Comparison of ENCODE assay signal across 38 cellular contexts in genomic region chr11:74409633-74410032, GRCh38. TPM values are rescaled to one million over a fixed set of nuclear protein-coding genes. Genes with fewer than 3 reads are reported as not detected.
"Had no signal": no experiment of that assay in that cellular context is flagged by ENCODE, and none has a peak within 500 bp of the region (broad histone marks: within the 10 kb centered on the region; RNA-seq: fewer than 3 reads in every experiment).

No MANE protein-coding gene starts in this region.

- H3K27ac ChIP-seq: adrenal gland, ascending aorta, body of pancreas, brain microvascular endothelial cell, breast epithelium, cardiac muscle cell had no signal

- H3K4me1 ChIP-seq: adrenal gland, ascending aorta, breast epithelium had no signal

- H3K36me3 ChIP-seq: adrenal gland, ascending aorta, brain microvascular endothelial cell, breast epithelium, cardiac muscle cell had no signal

- H3K27ac Mint-ChIP-seq: activated naive CD4-positive, alpha-beta T cell treated with anti-CD3 and anti-CD28 coated beads for 36 hours; activated naive CD4-positive, alpha-beta T cell treated with anti-CD3 and anti-CD28 coated beads, Interleukin-2, amount 10 ng/mL, durations not matched to agents 7 days and 5 days; activated naive CD4-positive, alpha-beta T cell treated with anti-CD3 and anti-CD28 coated beads, Interleukin-2, amount 50 U/mL, for 72 hours; activated naive CD8-positive, alpha-beta T cell; activated naive CD8-positive, alpha-beta T cell treated with anti-CD3 and anti-CD28 coated beads for 36 hours; activated naive CD8-positive, alpha-beta T cell treated with anti-CD3 and anti-CD28 coated beads, Interleukin-2, amount 10 ng/mL, durations not matched to agents 7 days and 5 days; activated naive CD8-positive, alpha-beta T cell treated with anti-CD3 and anti-CD28 coated beads, Interleukin-2, amount 50 U/mL, for 24 hours; activated T-cell treated with anti-CD3 and anti-CD28 coated beads, Interleukin-2, amount 50 U/mL, for 24 hours; activated T-cell treated with anti-CD3 and anti-CD28 coated beads, Interleukin-2, amount 50 U/mL, for 72 hours; activated T-helper 1 cell treated with anti-CD3 and anti-CD28 coated beads, Interleukin-12 subunit alpha, Interleukin-12 subunit beta, Interleukin-2, Interleukin-4 antibody, amounts not matched to agents 30 ng/mL and 10 ng/mL and 1 ng/mL, durations not matched to agents 14 hours and 24 hours and 36 hours; activated T-helper 17 cell treated with anti-CD3 and anti-CD28 coated beads, Interleukin-2, amount 50 U/mL, for 72 hours; activated T-helper 2 cell treated with anti-CD3 and anti-CD28 coated beads, Interferon-gamma antibody, Interleukin-2, Interleukin-4, amounts not matched to agents 10 μg/mL and 5 μg/mL and 100 μg/mL, durations not matched to agents 14 hours and 24 hours and 36 hours; brain had no signal

- H3K9me3 Mint-ChIP-seq: activated naive CD4-positive, alpha-beta T cell treated with anti-CD3 and anti-CD28 coated beads for 36 hours; activated naive CD4-positive, alpha-beta T cell treated with anti-CD3 and anti-CD28 coated beads, Interleukin-2, amount 10 ng/mL, durations not matched to agents 7 days and 5 days; activated naive CD4-positive, alpha-beta T cell treated with anti-CD3 and anti-CD28 coated beads, Interleukin-2, amount 50 U/mL, for 72 hours; activated naive CD8-positive, alpha-beta T cell treated with anti-CD3 and anti-CD28 coated beads for 36 hours; activated naive CD8-positive, alpha-beta T cell treated with anti-CD3 and anti-CD28 coated beads, Interleukin-2, amount 10 ng/mL, durations not matched to agents 7 days and 5 days; activated naive CD8-positive, alpha-beta T cell treated with anti-CD3 and anti-CD28 coated beads, Interleukin-2, amount 50 U/mL, for 24 hours; activated T-cell treated with anti-CD3 and anti-CD28 coated beads, Interleukin-2, amount 50 U/mL, for 24 hours; activated T-cell treated with anti-CD3 and anti-CD28 coated beads, Interleukin-2, amount 50 U/mL, for 4 hours; activated T-cell treated with anti-CD3 and anti-CD28 coated beads, Interleukin-2, amount 50 U/mL, for 72 hours; activated T-helper 1 cell treated with anti-CD3 and anti-CD28 coated beads, Interleukin-12 subunit alpha, Interleukin-12 subunit beta, Interleukin-2, Interleukin-4 antibody, amounts not matched to agents 30 ng/mL and 10 ng/mL and 1 ng/mL, durations not matched to agents 14 hours and 24 hours and 36 hours; activated T-helper 17 cell treated with anti-CD3 and anti-CD28 coated beads, Interleukin-2, amount 50 U/mL, for 72 hours; activated T-helper 2 cell treated with anti-CD3 and anti-CD28 coated beads, Interferon-gamma antibody, Interleukin-2, Interleukin-4, amounts not matched to agents 10 μg/mL and 5 μg/mL and 100 μg/mL, durations not matched to agents 14 hours and 24 hours and 36 hours; brain; central memory CD8-positive, alpha-beta T cell had no signal

- H3K4me1 Mint-ChIP-seq: activated naive CD4-positive, alpha-beta T cell treated with anti-CD3 and anti-CD28 coated beads, Interleukin-2, amount 10 ng/mL, durations not matched to agents 7 days and 5 days; activated naive CD8-positive, alpha-beta T cell treated with anti-CD3 and anti-CD28 coated beads, Interleukin-2, amount 10 ng/mL, durations not matched to agents 7 days and 5 days; activated T-helper 17 cell treated with anti-CD3 and anti-CD28 coated beads, Interleukin-2, amount 50 U/mL, for 72 hours; brain; central memory CD8-positive, alpha-beta T cell had no signal

- H3K27me3 ChIP-seq: adrenal gland, ascending aorta, body of pancreas, brain microvascular endothelial cell, breast epithelium, cardiac muscle cell had no signal

- H3K4me3 Mint-ChIP-seq: activated naive CD4-positive, alpha-beta T cell treated with anti-CD3 and anti-CD28 coated beads for 36 hours; activated naive CD4-positive, alpha-beta T cell treated with anti-CD3 and anti-CD28 coated beads, Interleukin-2, amount 10 ng/mL, durations not matched to agents 7 days and 5 days; activated naive CD8-positive, alpha-beta T cell; activated naive CD8-positive, alpha-beta T cell treated with anti-CD3 and anti-CD28 coated beads for 36 hours; activated naive CD8-positive, alpha-beta T cell treated with anti-CD3 and anti-CD28 coated beads, Interleukin-2, amount 10 ng/mL, durations not matched to agents 7 days and 5 days; activated naive CD8-positive, alpha-beta T cell treated with anti-CD3 and anti-CD28 coated beads, Interleukin-2, amount 50 U/mL, for 24 hours; activated T-cell treated with anti-CD3 and anti-CD28 coated beads, Interleukin-2, amount 50 U/mL, for 24 hours; activated T-cell treated with anti-CD3 and anti-CD28 coated beads, Interleukin-2, amount 50 U/mL, for 4 hours; activated T-cell treated with anti-CD3 and anti-CD28 coated beads, Interleukin-2, amount 50 U/mL, for 72 hours; activated T-helper 1 cell treated with anti-CD3 and anti-CD28 coated beads, Interleukin-12 subunit alpha, Interleukin-12 subunit beta, Interleukin-2, Interleukin-4 antibody, amounts not matched to agents 30 ng/mL and 10 ng/mL and 1 ng/mL, durations not matched to agents 14 hours and 24 hours and 36 hours; activated T-helper 17 cell treated with anti-CD3 and anti-CD28 coated beads, Interleukin-2, amount 50 U/mL, for 72 hours; brain; central memory CD8-positive, alpha-beta T cell had no signal

- H3K9me3 ChIP-seq: adrenal gland, ascending aorta, body of pancreas, breast epithelium had no signal

- H3K4me3 ChIP-seq: adrenal gland, ascending aorta, body of pancreas, breast epithelium, cardiac muscle cell had no signal

- FAIRE-seq: astrocyte, bronchial epithelial cell had no signal

- ATAC-seq: activated naive CD4-positive, alpha-beta T cell treated with anti-CD3 and anti-CD28 coated beads, Interleukin-2, amount 50 U/mL, for 72 hours; activated naive CD8-positive, alpha-beta T cell treated with anti-CD3 and anti-CD28 coated beads, Interleukin-2, amount 50 U/mL, for 24 hours; activated T-cell treated with anti-CD3 and anti-CD28 coated beads, Interleukin-2, amount 50 U/mL, for 4 hours; activated T-cell treated with anti-CD3 and anti-CD28 coated beads, Interleukin-2, amount 50 U/mL, for 72 hours; activated T-helper 17 cell treated with anti-CD3 and anti-CD28 coated beads, Interleukin-2, amount 50 U/mL, for 72 hours; body of pancreas had no signal

- DNase-seq: activated effector memory CD4-positive, alpha-beta T cell treated with anti-CD3 and anti-CD28 coated beads, Interleukin-2, amount 50 U/mL, for 16 hours; activated effector memory CD4-positive, alpha-beta T cell treated with Interleukin-2 at 50 U/mL for 16 hours; activated gamma-delta T cell; activated gamma-delta T cell treated with Interleukin-2 at 50 U/mL for 16 hours; activated naive CD4-positive, alpha-beta T cell; activated naive CD4-positive, alpha-beta T cell treated with anti-CD3 and anti-CD28 coated beads for 36 hours; activated naive CD4-positive, alpha-beta T cell treated with anti-CD3 and anti-CD28 coated beads, Interleukin-2, amount 10 ng/mL, durations not matched to agents 7 days and 5 days; activated naive CD4-positive, alpha-beta T cell treated with anti-CD3 and anti-CD28 coated beads, Interleukin-2, amount 50 U/mL, for 16 hours; activated naive CD8-positive, alpha-beta T cell treated with anti-CD3 and anti-CD28 coated beads for 36 hours; activated naive CD8-positive, alpha-beta T cell treated with anti-CD3 and anti-CD28 coated beads, Interleukin-2, amount 10 ng/mL, durations not matched to agents 7 days and 5 days; activated naive CD8-positive, alpha-beta T cell treated with anti-CD3 and anti-CD28 coated beads, Interleukin-2, amount 50 U/mL, for 24 hours; activated T-cell treated with anti-CD3 and anti-CD28 coated beads, Interleukin-2, amount 50 U/mL, for 1 hour; activated T-cell treated with anti-CD3 and anti-CD28 coated beads, Interleukin-2, amount 50 U/mL, for 24 hours; activated T-cell treated with anti-CD3 and anti-CD28 coated beads, Interleukin-2, amount 50 U/mL, for 4 hours; activated T-cell treated with anti-CD3 and anti-CD28 coated beads, Interleukin-2, amount 50 U/mL, for 48 hours; activated T-cell treated with anti-CD3 and anti-CD28 coated beads, Interleukin-2, amount 50 U/mL, for 72 hours; adrenal gland; amniotic stem cell; amygdala; anterior cingulate cortex; aorta; body of pancreas; brain microvascular endothelial cell; caudate nucleus; central memory CD4-positive, alpha-beta T cell; cerebellar nuclear complex had no signal

- H3K36me3 Mint-ChIP-seq: activated naive CD4-positive, alpha-beta T cell treated with anti-CD3 and anti-CD28 coated beads, Interleukin-2, amount 10 ng/mL, durations not matched to agents 7 days and 5 days; activated naive CD4-positive, alpha-beta T cell treated with anti-CD3 and anti-CD28 coated beads, Interleukin-2, amount 50 U/mL, for 72 hours; activated naive CD8-positive, alpha-beta T cell; activated naive CD8-positive, alpha-beta T cell treated with anti-CD3 and anti-CD28 coated beads for 36 hours; activated naive CD8-positive, alpha-beta T cell treated with anti-CD3 and anti-CD28 coated beads, Interleukin-2, amount 10 ng/mL, durations not matched to agents 7 days and 5 days; brain had no signal

RNA-seq across cellular contexts. Expression of gene KCNE3, which starts 57.7 kb away (rescaled TPM):
- total RNA-seq: activated naive CD4-positive, alpha-beta T cell treated with anti-CD3 and anti-CD28 coated beads for 36 hours; activated naive CD4-positive, alpha-beta T cell treated with anti-CD3 and anti-CD28 coated beads, Interleukin-2, amount 50 U/mL, for 72 hours; activated naive CD8-positive, alpha-beta T cell treated with anti-CD3 and anti-CD28 coated beads for 36 hours; activated T-cell treated with anti-CD3 and anti-CD28 coated beads, Interleukin-2, amount 50 U/mL, for 4 hours; activated T-cell treated with anti-CD3 and anti-CD28 coated beads, Interleukin-2, amount 50 U/mL, for 72 hours; activated T-helper 1 cell treated with anti-CD3 and anti-CD28 coated beads, Interleukin-12 subunit alpha, Interleukin-12 subunit beta, Interleukin-2, Interleukin-4 antibody, amounts not matched to agents 30 ng/mL and 10 ng/mL and 1 ng/mL, durations not matched to agents 14 hours and 24 hours and 36 hours; activated T-helper 17 cell treated with anti-CD3 and anti-CD28 coated beads, Interleukin-2, amount 50 U/mL, for 72 hours; activated T-helper 2 cell treated with anti-CD3 and anti-CD28 coated beads, Interferon-gamma antibody, Interleukin-2, Interleukin-4, amounts not matched to agents 10 μg/mL and 5 μg/mL and 100 μg/mL, durations not matched to agents 14 hours and 24 hours and 36 hours; ascending aorta had no signal
